In the genomic region with DNA sequence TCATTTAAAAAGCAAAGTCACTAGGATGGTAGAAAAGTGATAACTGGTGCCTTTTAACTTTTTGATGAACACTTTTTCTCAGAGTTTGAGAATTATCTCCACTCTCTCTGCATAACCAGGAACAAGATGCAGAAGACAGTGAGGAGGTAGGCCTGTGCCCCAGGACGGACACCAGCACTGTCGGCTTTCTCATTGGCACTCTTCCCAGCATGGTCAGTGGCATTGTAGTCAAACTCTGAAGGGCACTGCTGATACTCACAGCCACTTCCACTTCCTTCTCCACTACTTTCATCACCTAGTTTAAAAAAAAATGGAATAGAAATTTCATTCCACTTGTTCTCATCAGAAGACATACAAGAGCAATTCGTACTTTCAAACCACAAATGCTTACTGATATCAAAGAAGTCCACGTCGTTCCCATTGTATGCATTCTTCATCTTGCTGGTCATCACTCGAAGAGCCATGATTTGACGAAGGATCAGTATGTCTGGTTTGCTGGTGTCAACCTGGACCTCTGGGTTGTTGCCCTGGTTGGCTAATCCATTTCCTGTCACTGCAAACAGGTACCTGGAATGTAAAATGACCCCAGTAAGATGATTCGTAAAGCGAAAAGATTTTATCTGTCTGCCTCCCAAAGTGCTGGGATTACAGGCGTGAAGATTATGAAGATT, we compare ENCODE assay signal across 23 cellular contexts.
"Had no signal": no experiment of that assay in that cellular context is flagged by ENCODE, and none has a peak within 500 bp of the region (broad histone marks: within the 10 kb centered on the region; RNA-seq: fewer than 3 reads in every experiment).

No MANE protein-coding gene starts in this region.

- H3K4me3 Mint-ChIP-seq: immature natural killer cell; memory B cell; naive B cell; nephron; stimulated activated effector memory CD8-positive, alpha-beta T cell treated with anti-CD3 and anti-CD28 coated beads, Interleukin-12 subunit alpha, Interleukin-12 subunit beta, amount 100 ng/mL, for 72 hours had no signal

- DNase-seq: cortex of kidney; dorsolateral prefrontal cortex; effector CD8-positive, alpha-beta T cell; immature natural killer cell; kidney; left cardiac atrium; left ventricle myocardium inferior; lower lobe of right lung; naive B cell; psoas muscle; retina; right lobe of liver; stimulated activated CD4-positive, alpha-beta T cell treated with anti-CD3 and anti-CD28 coated beads, Interleukin-4, amount 100 ng/mL, for 1 hour; stimulated activated CD8-positive, alpha-beta memory T cell treated with anti-CD3 and anti-CD28 coated beads, Interleukin-4, amount 100 ng/mL, for 48 hours; stimulated activated naive CD8-positive, alpha-beta T cell treated with anti-CD3 and anti-CD28 coated beads, Interleukin-15, Interleukin-2, amounts not matched to agents 100 U/mL and 50 U/mL, for 24 hours; thyroid gland; upper lobe of left lung; uterus had no signal

- H3K27me3 Mint-ChIP-seq: naive B cell had no signal

- H3K4me1 Mint-ChIP-seq: immature natural killer cell; memory B cell; stimulated activated effector memory CD8-positive, alpha-beta T cell treated with anti-CD3 and anti-CD28 coated beads, Interleukin-12 subunit alpha, Interleukin-12 subunit beta, amount 100 ng/mL, for 72 hours had no signal

- H3K4me3 ChIP-seq: dorsolateral prefrontal cortex, left ventricle myocardium inferior, lower lobe of right lung, psoas muscle, right lobe of liver, suprapubic skin, thyroid gland, upper lobe of left lung, uterus had no signal

- H3K36me3 Mint-ChIP-seq: immature natural killer cell; memory B cell; naive B cell; stimulated activated effector memory CD8-positive, alpha-beta T cell treated with anti-CD3 and anti-CD28 coated beads, Interleukin-12 subunit alpha, Interleukin-12 subunit beta, amount 100 ng/mL, for 72 hours had no signal

- H3K9me3 Mint-ChIP-seq: immature natural killer cell; nephron; stimulated activated effector memory CD8-positive, alpha-beta T cell treated with anti-CD3 and anti-CD28 coated beads, Interleukin-12 subunit alpha, Interleukin-12 subunit beta, amount 100 ng/mL, for 72 hours had no signal

- H3K27ac Mint-ChIP-seq: immature natural killer cell; memory B cell; naive B cell; stimulated activated effector memory CD8-positive, alpha-beta T cell treated with anti-CD3 and anti-CD28 coated beads, Interleukin-12 subunit alpha, Interleukin-12 subunit beta, amount 100 ng/mL, for 72 hours had no signal

- ATAC-seq: esophagus mucosa; lower lobe of right lung; psoas muscle; right lobe of liver; stimulated activated effector memory CD8-positive, alpha-beta T cell treated with anti-CD3 and anti-CD28 coated beads, Interleukin-12 subunit alpha, Interleukin-12 subunit beta, amount 100 ng/mL, for 72 hours; stimulated activated naive CD8-positive, alpha-beta T cell treated with anti-CD3 and anti-CD28 coated beads, Interleukin-15, Interleukin-2, amounts not matched to agents 100 U/mL and 50 U/mL, for 24 hours had no signal
